23 cellular contexts compared by ENCODE assay signal in genomic region chr16:13568803-13569202, GRCh38.
DNase-seq lines count a peak whose midpoint lies in the region; ATAC-seq, FAIRE-seq and TF ChIP-seq lines count a peak whose summit lies in the region.
"Had no signal": no experiment of that assay in that cellular context is flagged by ENCODE, and none has a peak within 500 bp of the region (broad histone marks: within the 10 kb centered on the region; RNA-seq: fewer than 3 reads in every experiment).

No MANE protein-coding gene starts in this region.

- ATAC-seq in GM23338 (no peak), GM18868 (IDR thresholded peaks at IDR 0.05; ENCODE audit: unreplicated experiment) (no peak), pancreas (no peak), HG03175 (IDR thresholded peaks at IDR 0.05; ENCODE audit: unreplicated experiment) (no peak)
- ATAC-seq: A549; CD8-positive, alpha-beta T cell had no signal

- H4K5ac ChIP-seq in H1 (ENCODE audit: insufficient read length, low read depth, low read length) (no peak overlapping the region), mesendoderm (ENCODE audit: low read length) (no peak overlapping the region)

- H3K4me3 ChIP-seq in GM23338 = no peak overlapping the region
- H3K4me3 ChIP-seq in astrocyte (ENCODE audit: insufficient read depth, low read depth, low read length) = no peak overlapping the region
- H3K4me3 ChIP-seq in H1 (ENCODE audit: extremely low read depth in 1 of 4, insufficient read depth in 2 of 4, low read depth in 3 of 4, low read length in 4 of 4) = no peak overlapping the region
- H3K4me3 ChIP-seq in mesendoderm (ENCODE audit: low read length) = no peak overlapping the region
- H3K4me3 ChIP-seq in pancreas = no peak overlapping the region
- H3K4me3 ChIP-seq: A549; BLaER1 treated with 17β-estradiol and CSF1 and Interleukin-3, amounts not matched to agents 10 nM and 100 nM had no signal

- peaks cover 3% of the 10 kb centered on the region for H3K27me3 Mint-ChIP-seq in GM23338 (ENCODE audit: insufficient read depth, low read depth, poor library complexity)
- no peaks in the 10 kb centered on the region for H3K27me3 Mint-ChIP-seq in astrocyte (ENCODE audit: low read depth, unreplicated experiment)
- H3K27me3 Mint-ChIP-seq: B cell; CD4-positive, alpha-beta T cell had no signal

- H3F3A ChIP-seq in GM23338 (replicated peaks; ENCODE audit: low read depth) = no peaks in the 10 kb centered on the region

- H3K4me1 Mint-ChIP-seq in GM23338 (peaks cover 12% of the 10 kb centered on the region), astrocyte (ENCODE audit: low read depth, unreplicated experiment) (no peaks in the 10 kb centered on the region)
- H3K4me1 Mint-ChIP-seq: B cell had no signal

- intact Hi-C loops in pancreas (cut with DNase I) = no loop called here

- H3K56ac ChIP-seq in H1 (replicated peaks; ENCODE audit: insufficient read length, low read depth, low read length) (no peak overlapping the region), mesendoderm (ENCODE audit: low read length) (no peak overlapping the region)

- TF ChIP-seq EP300 in H1 (IDR thresholded peaks at IDR 0.05; ENCODE audit: borderline replicate concordance in 1 of 2, low read depth in 2 of 2, low read length in 2 of 2) = no peak

- H3K27ac ChIP-seq in GM23338 (ENCODE audit: low read depth) (no peak overlapping the region), astrocyte (ENCODE audit: low read depth, low read length) (no peak overlapping the region), H1 (ENCODE audit: low read depth, low read length) (no peak overlapping the region), mesendoderm (ENCODE audit: low read depth, low read length) (no peak overlapping the region), pancreas (no peak overlapping the region)
- H3K27ac ChIP-seq: 22Rv1; A549; BLaER1 treated with 17β-estradiol and CSF1 and Interleukin-3, amounts not matched to agents 10 nM and 100 nM; C4-2B had no signal

- H3K18ac ChIP-seq in H1 (ENCODE audit: extremely low read depth, low read length) (no peak overlapping the region), mesendoderm (ENCODE audit: low read length) (no peak overlapping the region)

- TF ChIP-seq RAD21 in H1 (IDR thresholded peaks at IDR 0.05 in 1 of 2, conservative IDR thresholded peaks at IDR 0.05 in 1 of 2; ENCODE audit: low read depth in 2 of 2, low read length in 2 of 2) = no peak

- H4K20me1 ChIP-seq in GM23338 (replicated peaks; ENCODE audit: insufficient read depth) (no peaks in the 10 kb centered on the region), astrocyte (ENCODE audit: insufficient read depth, low read length) (no peaks in the 10 kb centered on the region), H1 (replicated peaks in 1 of 2; ENCODE audit: control insufficient read depth in 1 of 2, insufficient read depth in 2 of 2, low read length in 2 of 2) (no peaks in the 10 kb centered on the region)
- H4K20me1 ChIP-seq: BLaER1 treated with 17β-estradiol and CSF1 and Interleukin-3, amounts not matched to agents 10 nM and 100 nM had no signal

- H3K36me3 ChIP-seq in GM23338 (ENCODE audit: insufficient read depth) (no peaks in the 10 kb centered on the region), astrocyte (ENCODE audit: insufficient read depth, low read length) (no peaks in the 10 kb centered on the region), H1 (ENCODE audit: control insufficient read depth in 2 of 4, insufficient read depth in 4 of 4, low read length in 3 of 4) (no peaks in the 10 kb centered on the region), mesendoderm (ENCODE audit: control insufficient read depth, insufficient read depth, low read length) (no peaks in the 10 kb centered on the region), pancreas (no peaks in the 10 kb centered on the region)
- H3K36me3 ChIP-seq: BLaER1 treated with 17β-estradiol and CSF1 and Interleukin-3, amounts not matched to agents 10 nM and 100 nM had no signal

- H3K23ac ChIP-seq in H1 (ENCODE audit: insufficient read length) (no peak overlapping the region), mesendoderm (ENCODE audit: low read length) (no peak overlapping the region)

- peaks cover 9% of the 10 kb centered on the region for H3K9me3 ChIP-seq in astrocyte (ENCODE audit: insufficient read depth, low read depth, low read length)
- H3K9me3 ChIP-seq in H1 (ENCODE audit: insufficient read depth in 2 of 2, low read depth in 1 of 2, low read length in 1 of 2) = no peaks in the 10 kb centered on the region
- H3K9me3 ChIP-seq in pancreas = no peaks in the 10 kb centered on the region
- H3K9me3 ChIP-seq: A549; BLaER1 treated with 17β-estradiol and CSF1 and Interleukin-3, amounts not matched to agents 10 nM and 100 nM; Caco-2 had no signal

- H3K27me3 ChIP-seq in GM23338 (ENCODE audit: insufficient read depth) (no peaks in the 10 kb centered on the region), astrocyte (ENCODE audit: insufficient read depth, low read length) (no peaks in the 10 kb centered on the region), H1 (replicated peaks in 1 of 4; ENCODE audit: control insufficient read depth in 3 of 4, extremely low read depth in 1 of 4, insufficient read depth in 3 of 4, low read length in 3 of 4) (no peaks in the 10 kb centered on the region), mesendoderm (ENCODE audit: insufficient read depth, low read length, poor library complexity) (no peaks in the 10 kb centered on the region), pancreas (no peaks in the 10 kb centered on the region)
- H3K27me3 ChIP-seq: BLaER1 treated with 17β-estradiol and CSF1 and Interleukin-3, amounts not matched to agents 10 nM and 100 nM had no signal

- TF ChIP-seq POLR2A in H1 (IDR thresholded peaks at IDR 0.05; ENCODE audit: control extremely low read depth in 1 of 2, low read depth in 2 of 2, low read length in 2 of 2) = no peak

- H3K4me3 Mint-ChIP-seq in GM23338 (no peak overlapping the region), astrocyte (ENCODE audit: unreplicated experiment) (peak overlapping the region; percentile 24)
- H3K4me3 Mint-ChIP-seq: B cell; CD4-positive, alpha-beta T cell; CD8-positive, alpha-beta T cell had no signal

- no peak overlapping the region for H3K14ac ChIP-seq in H1 (ENCODE audit: insufficient read length)

- H3K4ac ChIP-seq in H1 (replicated peaks; ENCODE audit: insufficient read length, low read depth, low read length) (no peak overlapping the region), mesendoderm (ENCODE audit: low read depth, low read length) (no peak overlapping the region)

- H2AFZ ChIP-seq in GM23338 = no peak overlapping the region
- no peak overlapping the region for H2AFZ ChIP-seq in astrocyte (ENCODE audit: low read depth, low read length)
- no peak overlapping the region for H2AFZ ChIP-seq in H1 (ENCODE audit: low read length)

- H2BK12ac ChIP-seq in H1 (ENCODE audit: low read depth, low read length) = no peak overlapping the region

- H4K91ac ChIP-seq in H1 (replicated peaks; ENCODE audit: insufficient read length, low read length) = no peak overlapping the region

- POLR2A ChIA-PET in H1 (lab: Charles Lee; ENCODE audit: partially characterized antibody) = no interaction called here

- no peak overlapping the region for H2BK20ac ChIP-seq in H1 (ENCODE audit: low read length)

- H3K79me2 ChIP-seq in GM23338 (replicated peaks; ENCODE audit: insufficient read depth) (no peaks in the 10 kb centered on the region), astrocyte (ENCODE audit: insufficient read depth, low read length) (no peaks in the 10 kb centered on the region), H1 (ENCODE audit: control insufficient read depth in 1 of 2, insufficient read depth in 2 of 2, low read length in 2 of 2) (no peaks in the 10 kb centered on the region), mesendoderm (ENCODE audit: control insufficient read depth, insufficient read depth, low read length) (no peaks in the 10 kb centered on the region)

- H3K4me1 ChIP-seq in GM23338 (ENCODE audit: insufficient read depth) (peaks cover 3% of the 10 kb centered on the region; the same call in 1 of the 2 replicates), astrocyte (ENCODE audit: insufficient read depth, low read length) (no peaks in the 10 kb centered on the region), H1 (replicated peaks in 1 of 4; ENCODE audit: control insufficient read depth in 3 of 4, insufficient read depth in 4 of 4, low read length in 3 of 4) (no peaks in the 10 kb centered on the region), mesendoderm (ENCODE audit: control insufficient read depth, low read depth, low read length) (peaks cover 4% of the 10 kb centered on the region), pancreas (no peaks in the 10 kb centered on the region)
- H3K4me1 ChIP-seq: A549; BLaER1 treated with 17β-estradiol and CSF1 and Interleukin-3, amounts not matched to agents 10 nM and 100 nM; Caco-2 had no signal

- H3K27ac Mint-ChIP-seq in GM23338 (no peak overlapping the region), astrocyte (ENCODE audit: unreplicated experiment) (no peak overlapping the region)
- H3K27ac Mint-ChIP-seq: B cell; CD4-positive, alpha-beta T cell; CD8-positive, alpha-beta T cell had no signal

- no peak overlapping the region for H2BK15ac ChIP-seq in H1 (ENCODE audit: low read length)
- H2BK15ac ChIP-seq in mesendoderm (replicated peaks; ENCODE audit: low read depth) = no peak overlapping the region

- DNase-seq in GM23338 (ENCODE audit: low spot score) = peak; percentile 20
- DNase-seq in astrocyte (ENCODE audit: low read depth) = no peak
- DNase-seq in H1 (ENCODE audit: low read depth in 1 of 2, low spot score in 2 of 2) = no peak
- peak; percentile 14 for DNase-seq in mesendoderm
- no peak for DNase-seq in pancreas
- DNase-seq: AML-193; Caco-2; Calu3; CD4-positive, alpha-beta T cell; CD8-positive, alpha-beta T cell; DMS79 treated with DMSO at 0.1 percent for 48 hours; GF-D8 had no signal

- H2AK5ac ChIP-seq in H1 (ENCODE audit: low read depth, low read length) = no peak overlapping the region
- no peak overlapping the region for H2AK5ac ChIP-seq in mesendoderm (ENCODE audit: low read length)

- H3K79me1 ChIP-seq in H1 (ENCODE audit: low read depth, low read length) (no peaks in the 10 kb centered on the region), mesendoderm (ENCODE audit: low read length) (no peaks in the 10 kb centered on the region)

- H3K36me3 Mint-ChIP-seq in GM23338 (ENCODE audit: low read depth) (no peaks in the 10 kb centered on the region), astrocyte (ENCODE audit: low read depth, unreplicated experiment) (no peaks in the 10 kb centered on the region)
- H3K36me3 Mint-ChIP-seq: CD8-positive, alpha-beta T cell had no signal

- H3K9me3 Mint-ChIP-seq in GM23338 (no peaks in the 10 kb centered on the region), astrocyte (ENCODE audit: unreplicated experiment) (peaks cover 3% of the 10 kb centered on the region)

- H2BK5ac ChIP-seq in H1 (ENCODE audit: low read depth, low read length) (no peak overlapping the region), mesendoderm (ENCODE audit: low read length) (no peak overlapping the region)

- H3K4me2 ChIP-seq in GM23338 (no peak overlapping the region), astrocyte (ENCODE audit: low read length) (no peak overlapping the region), H1 (ENCODE audit: insufficient read depth in 1 of 2, low read depth in 2 of 2, low read length in 2 of 2) (no peak overlapping the region), mesendoderm (ENCODE audit: low read length) (no peak overlapping the region)
- H3K4me2 ChIP-seq: A549; BLaER1 treated with 17β-estradiol and CSF1 and Interleukin-3, amounts not matched to agents 10 nM and 100 nM had no signal

- H4K8ac ChIP-seq in H1 (ENCODE audit: extremely low read depth, insufficient read depth, low read length) (no peak overlapping the region), mesendoderm (ENCODE audit: low read depth, low read length) (no peak overlapping the region)

- WGBS in H1 (ENCODE audit: extremely low coverage in 1 of 2, insufficient coverage in 1 of 2, insufficient read length in 1 of 2, insufficient replicate concordance in 2 of 2, low coverage in 1 of 2, low lambda C conversion rate in 2 of 2, missing lambda C conversion rate in 1 of 2), 2 experiments = 90% methylated on average over 5 of the region's 5 CpGs; no CpG with 5 or more reads in 1 of the 2 experiments
- WGBS in mesendoderm (ENCODE audit: extremely low coverage, insufficient coverage, low lambda C conversion rate) = no CpG with 5 or more reads among the region's 5 CpGs
- WGBS in pancreas, 2 donors = 71% methylated on average over 5 of the region's 5 CpGs

- H3K9me2 ChIP-seq in GM23338 (ENCODE audit: insufficient read depth) = no peaks in the 10 kb centered on the region; the same call in 1 of the 2 replicates

- H3K23me2 ChIP-seq in H1 (ENCODE audit: low read depth, low read length) = no peaks in the 10 kb centered on the region

- H3K9ac ChIP-seq in astrocyte (ENCODE audit: low read length) (no peak overlapping the region), H1 (replicated peaks in 1 of 4; ENCODE audit: extremely low read depth in 1 of 4, low read depth in 3 of 4, low read length in 3 of 4) (no peak overlapping the region), mesendoderm (ENCODE audit: low read length) (no peak overlapping the region)
- H3K9ac ChIP-seq: BLaER1 treated with 17β-estradiol and CSF1 and Interleukin-3, amounts not matched to agents 10 nM and 100 nM had no signal

- no peak for TF ChIP-seq CTCF in GM23338 (conservative IDR thresholded peaks at IDR 0.05; ENCODE audit: low read depth in 2 of 2)
- TF ChIP-seq CTCF in astrocyte (IDR thresholded peaks at IDR 0.05; ENCODE audit: insufficient read depth, low read depth, low read length) = no peak
- no peak for TF ChIP-seq CTCF in H1 (IDR thresholded peaks at IDR 0.05; ENCODE audit: control extremely low read depth in 1 of 3, insufficient read depth in 1 of 3, low read depth in 1 of 3, low read length in 3 of 3)
- TF ChIP-seq CTCF in pancreas (IDR thresholded peaks at IDR 0.05) = no peak

- no peak for FAIRE-seq in astrocyte (lab: Jason Lieb, UNC)
- FAIRE-seq in H1 (lab: Jason Lieb, UNC) = no peak
- FAIRE-seq in pancreas (lab: Jason Lieb, UNC) = no peak
- FAIRE-seq: A549, D721Med, G401.6, GM12891, GM19239 had no signal

- CTCF ChIA-PET in H1 (lab: Charles Lee; ENCODE audit: partially characterized antibody) = no interaction called here

- H2BK120ac ChIP-seq in H1 (replicated peaks; ENCODE audit: low read depth, low read length) (no peak overlapping the region), mesendoderm (ENCODE audit: low read depth, low read length) (no peak overlapping the region)

Comparison
In these comparisons a context has a peak if more than half of its experiments do, and no peak if none do; other contexts are left out.
1. DNase-seq: peak in GM23338 (single experiment) and mesendoderm (single experiment); none in astrocyte (single experiment), H1 (0 of 2) and pancreas (0 of 6).